In the genomic region with DNA sequence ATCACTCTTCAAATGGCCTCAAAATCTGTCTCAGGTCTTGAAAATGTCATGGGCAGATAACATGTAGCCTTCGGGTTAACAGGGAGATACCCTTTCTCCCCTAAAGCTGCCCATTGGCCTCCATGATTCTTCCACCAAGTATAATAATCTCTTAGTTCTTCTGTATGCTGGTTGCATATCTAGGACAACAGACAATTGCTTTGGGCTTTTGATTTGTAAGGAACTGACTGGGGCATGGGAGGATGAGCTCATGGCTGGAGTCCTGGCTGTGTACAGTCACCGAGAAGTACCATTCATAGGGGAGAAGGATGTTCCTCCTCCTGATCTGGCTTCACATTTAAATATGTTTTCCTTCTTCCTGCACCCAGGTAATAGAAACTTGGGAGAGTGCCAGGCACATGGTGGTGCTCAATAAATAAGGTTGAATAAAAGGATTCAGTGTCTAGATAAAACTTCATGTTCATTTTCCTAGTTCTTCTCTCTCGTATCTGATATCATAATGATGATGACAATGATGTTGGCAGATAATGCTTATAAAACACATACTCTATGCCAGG, we compare ENCODE assay signal across 12 cellular contexts. TPM values are rescaled to one million over a fixed set of nuclear protein-coding genes. Genes with fewer than 3 reads are reported as not detected.
DNase-seq lines count a peak whose midpoint lies in the region; ATAC-seq, FAIRE-seq and TF ChIP-seq lines count a peak whose summit lies in the region.
"Had no signal": no experiment of that assay in that cellular context is flagged by ENCODE, and none has a peak within 500 bp of the region (broad histone marks: within the 10 kb centered on the region; RNA-seq: fewer than 3 reads in every experiment).

No MANE protein-coding gene starts in this region.

- H3K36me3 ChIP-seq in HCT116 (ENCODE audit: control insufficient read depth in 1 of 2, insufficient read depth in 2 of 2, low read length in 2 of 2): no peaks in the 10 kb centered on the region
- H3K36me3 ChIP-seq in K562 (ENCODE audit: control insufficient read depth, insufficient read depth, low read length): no peaks in the 10 kb centered on the region
- no peaks in the 10 kb centered on the region for H3K36me3 ChIP-seq in mesendoderm (ENCODE audit: control insufficient read depth, insufficient read depth, low read length)
- H3K36me3 ChIP-seq: SJCRH30 had no signal

- TF ChIP-seq EP300 in K562 (IDR thresholded peaks at IDR 0.05; ENCODE audit: low read length): no peak

- H2BK5ac ChIP-seq in mesendoderm (ENCODE audit: low read length): no peak overlapping the region

- H3K23ac ChIP-seq in mesendoderm (ENCODE audit: low read length): no peak overlapping the region

- H3K4me1 ChIP-seq in HCT116 (ENCODE audit: control insufficient read depth in 1 of 2, insufficient read depth in 2 of 2, low read length in 2 of 2) (peaks cover 36 to 68% of the 10 kb centered on the region in 2 experiments), K562 (replicated peaks in 1 of 2; ENCODE audit: control insufficient read depth in 2 of 2, insufficient read depth in 2 of 2, low read length in 2 of 2) (peaks cover 18 to 20% of the 10 kb centered on the region in 2 experiments), mesendoderm (ENCODE audit: control insufficient read depth, low read depth, low read length) (peaks cover 12% of the 10 kb centered on the region)

- intact Hi-C loops in HCT116 (cut with micrococcal nuclease) (loop anchor here (5.0 kb wide), 1 partner anchor 85 kb away; no protein-coding TSS in a partner anchor), K562 (cut with micrococcal nuclease) (no loop called here)

- H3K9me1 ChIP-seq in K562 (ENCODE audit: control insufficient read depth, insufficient read depth, low read length): no peaks in the 10 kb centered on the region

- H3K4me1 Mint-ChIP-seq in naive B cell: peaks cover 59 to 75% (median 64%) of the 10 kb centered on the region in 3 donors

- TF ChIP-seq CTCF in HCT116 (IDR thresholded peaks at IDR 0.05 in 2 of 3, conservative IDR thresholded peaks at IDR 0.05 in 1 of 3; ENCODE audit: borderline replicate concordance in 1 of 3, insufficient read depth in 1 of 3, low read depth in 2 of 3, low read length in 2 of 3) (no peak), K562 (IDR thresholded peaks at IDR 0.05 in 2 of 3, conservative IDR thresholded peaks at IDR 0.05 in 1 of 3; ENCODE audit: insufficient read depth in 2 of 3, low read depth in 1 of 3, low read length in 3 of 3) (no peak)

- H3K4me3 ChIP-seq in HCT116 (replicated peaks in 1 of 2; ENCODE audit: low read depth in 1 of 2, low read length in 2 of 2) (no peak overlapping the region), K562 (no peak overlapping the region), mesendoderm (ENCODE audit: low read length) (no peak overlapping the region)
- H3K4me3 ChIP-seq: coronary artery, SJCRH30 had no signal

- in situ Hi-C loops in K562 (cut with MboI): no loop called here

- H3K79me1 ChIP-seq in mesendoderm (ENCODE audit: low read length): no peaks in the 10 kb centered on the region

- no peak overlapping the region for H4K5ac ChIP-seq in mesendoderm (ENCODE audit: low read length)

- no peaks in the 10 kb centered on the region for H3K27me3 Mint-ChIP-seq in naive B cell

- H3K27ac ChIP-seq in HCT116 (ENCODE audit: low read depth, low read length): no peak overlapping the region
- H3K27ac ChIP-seq in K562 (ENCODE audit: extremely low read depth, low read depth, low read length): no peak overlapping the region
- H3K27ac ChIP-seq in mesendoderm (ENCODE audit: low read depth, low read length): no peak overlapping the region
- H3K27ac ChIP-seq: coronary artery, SJCRH30 had no signal

- peaks cover 0 to 3% of the 10 kb centered on the region in 2 donors for H3K36me3 Mint-ChIP-seq in naive B cell

- no peak for TF ChIP-seq RAD21 in HCT116 (IDR thresholded peaks at IDR 0.05; ENCODE audit: low read depth)
- no peak for TF ChIP-seq RAD21 in K562 (CRISPR knock-in tag; conservative IDR thresholded peaks at IDR 0.05 in 1 of 2, IDR thresholded peaks at IDR 0.05 in 1 of 2)

- H3K79me2 ChIP-seq in HCT116 (ENCODE audit: insufficient read depth, low read length) (peaks cover 19% of the 10 kb centered on the region), K562 (ENCODE audit: control insufficient read depth, insufficient read depth, low read length) (peaks cover 14% of the 10 kb centered on the region), mesendoderm (ENCODE audit: control insufficient read depth, insufficient read depth, low read length) (no peaks in the 10 kb centered on the region)

- peak overlapping the region in 5 of 6 donors; percentile 76 to 98 (median 83) for H3K27ac Mint-ChIP-seq in naive B cell

- POLR2A ChIA-PET in HCT116 (lab: Charles Lee) (interaction anchor here (1.3 kb wide), 1 partner anchor 34 kb away, joined by 3 read pairs; no protein-coding TSS in a partner anchor), K562 (lab: Yijun Ruan, JAX) (interaction anchor here (0.6 kb wide), 1 partner anchor 88 kb away, joined by 3 read pairs; no protein-coding TSS in a partner anchor)

- no peaks in the 10 kb centered on the region for H4K20me1 ChIP-seq in HCT116 (ENCODE audit: insufficient read depth)
- no peaks in the 10 kb centered on the region for H4K20me1 ChIP-seq in K562 (replicated peaks; ENCODE audit: control insufficient read depth, insufficient read depth, low read length)

- no peak overlapping the region for H2BK120ac ChIP-seq in mesendoderm (ENCODE audit: low read depth, low read length)

- no peak overlapping the region for H3K4ac ChIP-seq in mesendoderm (ENCODE audit: low read depth, low read length)

- no peak overlapping the region for H2AFZ ChIP-seq in HCT116 (ENCODE audit: low read depth, low read length, poor library complexity, severe bottlenecking)
- H2AFZ ChIP-seq in K562 (ENCODE audit: low read depth, low read length): 0 out of 2 replicates have a peak overlapping the region, but pooled peaks have one; percentile 1

- FAIRE-seq in K562 (lab: Jason Lieb, UNC): no peak
- FAIRE-seq: urothelium cell line had no signal

- CTCF ChIA-PET in HCT116 (lab: Charles Lee): interaction anchor here (0.8 to 5.1 kb wide), 2 partner anchors 46 to 86 kb away, joined by 3 to 24 read pairs; no protein-coding TSS in a partner anchor
- CTCF ChIA-PET in K562 (lab: Yijun Ruan, JAX; ENCODE audit: low intra/inter-chr PET ratio): no interaction called here

- no peaks in the 10 kb centered on the region for H3K9me2 ChIP-seq in HCT116 (ENCODE audit: insufficient read depth)

- no peak overlapping the region for H2BK15ac ChIP-seq in mesendoderm (replicated peaks; ENCODE audit: low read depth)

- RAD21 ChIA-PET in HCT116 (lab: Charles Lee; ENCODE audit: low non-redundant PET in 1 of 2, low total read pairs in 2 of 2, uncharacterized antibody in 2 of 2, unreplicated experiment in 2 of 2): interaction anchor here in 1 of 2 experiments (1.0 kb wide), 1 partner anchor 46 kb away, joined by 3 read pairs; no protein-coding TSS in a partner anchor

- H3K9ac ChIP-seq in HCT116 (ENCODE audit: low read length): no peak overlapping the region
- no peak overlapping the region for H3K9ac ChIP-seq in K562 (ENCODE audit: insufficient read depth in 1 of 2, low read depth in 2 of 2, low read length in 2 of 2)
- no peak overlapping the region for H3K9ac ChIP-seq in mesendoderm (ENCODE audit: low read length)

- DNase-seq in CD1c-positive myeloid dendritic cell (ENCODE audit: extremely low spot score) (peak; percentile 48), HCT116 (ENCODE audit: low read depth, low spot score) (no peak), K562 (ENCODE audit: extremely low read depth in 1 of 4, low spot score in 3 of 4) (no peak), naive B cell (no peak), NCI-H526 (lab: John Stamatoyannopoulos, UW) (no peak), mesendoderm (no peak)
- DNase-seq in stimulated activated CD4-positive, alpha-beta T cell treated with anti-CD3 and anti-CD28 coated beads, Interleukin-12 subunit alpha, Interleukin-12 subunit beta, amount 100 ng/mL, for 4 hours: no peak
- no peak for DNase-seq in activated CD4-positive, CD25-positive, alpha-beta regulatory T cell treated with anti-CD3 and anti-CD28 coated beads, Interleukin-2, amount 50 U/mL, for 72 hours
- DNase-seq: HCEC 1CT, SJCRH30 had no signal

- WGBS in K562 (ENCODE audit: insufficient coverage, low coverage, missing lambda C conversion rate): 60% methylated on average over 3 of the region's 3 CpGs
- WGBS in mesendoderm (ENCODE audit: extremely low coverage, insufficient coverage, low lambda C conversion rate): no CpG with 5 or more reads among the region's 3 CpGs

- H3K56ac ChIP-seq in mesendoderm (ENCODE audit: low read length): no peak overlapping the region

- H3K4me3 Mint-ChIP-seq in naive B cell: peak overlapping the region; percentile 30 to 97 (median 95)

- TF ChIP-seq POLR2A in HCT116 (IDR thresholded peaks at IDR 0.05; ENCODE audit: borderline replicate concordance, extremely low read depth, insufficient read depth, insufficient read length) (no peak), K562 (conservative IDR thresholded peaks at IDR 0.05) (no peak)

- H3K18ac ChIP-seq in mesendoderm (ENCODE audit: low read length): no peak overlapping the region

- no TSS peak for BruUV-seq in HCT116 (replicated peaks; lab: Mats Ljungman, UMichigan)
- no TSS peak for BruUV-seq in K562 (replicated peaks; lab: Mats Ljungman, UMichigan)

- H3K27me3 ChIP-seq in HCT116 (ENCODE audit: insufficient read depth, low read length) (no peaks in the 10 kb centered on the region), K562 (ENCODE audit: control insufficient read depth in 2 of 2, insufficient read depth in 2 of 2, low read length in 2 of 2) (no peaks in the 10 kb centered on the region), mesendoderm (ENCODE audit: insufficient read depth, low read length, poor library complexity) (no peaks in the 10 kb centered on the region)
- H3K27me3 ChIP-seq: SJCRH30 had no signal

- H4K8ac ChIP-seq in mesendoderm (ENCODE audit: low read depth, low read length): no peak overlapping the region

- H3K9me3 Mint-ChIP-seq in naive B cell: no peaks in the 10 kb centered on the region

- H3K4me2 ChIP-seq in HCT116 (ENCODE audit: low read length) (peak overlapping the region; percentile 81; the same call in 1 of the 2 replicates), K562 (ENCODE audit: insufficient read depth, low read length) (no peak overlapping the region), mesendoderm (ENCODE audit: low read length) (no peak overlapping the region)

- ATAC-seq in HCT116: no peak
- ATAC-seq in K562: no peak
- ATAC-seq in naive B cell (ENCODE audit: low read depth in 2 of 2): no peak

- no peak overlapping the region for H2AK5ac ChIP-seq in mesendoderm (ENCODE audit: low read length)

- H3K9me3 ChIP-seq in HCT116 (ENCODE audit: control insufficient read depth in 1 of 2, insufficient read depth in 1 of 2, low read depth in 1 of 2, low read length in 2 of 2) (no peaks in the 10 kb centered on the region), K562 (replicated peaks; ENCODE audit: control insufficient read depth, insufficient read depth, low read depth, low read length) (no peaks in the 10 kb centered on the region)
- H3K9me3 ChIP-seq: SJCRH30 had no signal

RNA-seq across cellular contexts. Expression of a gene that starts 2.8 kb away (rescaled TPM):
- 25.9 TPM for total RNA-seq in HCT116 (2021; ENCODE audit: unreplicated experiment)
- polyA plus RNA-seq in HCT116 (2012): 10.8 and 12.3 TPM in 2 replicates
- 55.3 and 77.7 TPM in 2 replicates for total RNA-seq in K562 (2011; cell fraction: chromatin; rRNA removed; ENCODE audit: low replicate concordance)
- 41.2 and 45.5 TPM in 2 replicates for total RNA-seq in K562 (2011; cell fraction: nucleolus; rRNA removed)
- 42.5 and 52.8 TPM in 2 replicates for total RNA-seq in K562 (2011; cell fraction: nucleoplasm; rRNA removed)
- 11.2 and 14.2 TPM in 2 replicates for total RNA-seq in K562 (2014; rRNA removed)
- 7.1 and 7.8 TPM in 2 replicates for total RNA-seq in K562 (2014; rRNA removed; fragmentation: Illumina TruSeq; extraction: Trizol)
- total RNA-seq in K562 (2015; rRNA removed; fragmentation: Illumina TruSeq; extraction: Trizol): 6.1 and 7.2 TPM in 2 replicates
- 17.3 and 17.9 TPM in 2 replicates for total RNA-seq in K562 (2021)
- 22.2 and 23.6 TPM in 2 replicates for polyA plus RNA-seq in K562 (2011; rRNA removed)
- 17.5 and 39.4 TPM in 2 replicates for polyA plus RNA-seq in K562 (2011; cell fraction: cytosol; rRNA removed)
- polyA plus RNA-seq in K562 (2011; cell fraction: nucleus; rRNA removed): 47.3 and 74.7 TPM in 2 replicates
- polyA plus RNA-seq in K562 (2012): 10.7 and 13.0 TPM in 2 replicates
- 15.3 and 19.7 TPM in 2 replicates for polyA plus RNA-seq in K562 (2014; fragmentation: Illumina TruSeq; extraction: Trizol)
- 1 to 10 TPM; 4.4 to 6.0 TPM for polyA plus RNA-seq in K562 (2014; fragmentation: Nextera tagmentation; extraction: Ambion mirVana)
- polyA plus RNA-seq in K562 (2014; rRNA removed): 12.8 and 13.4 TPM in 2 replicates
- polyA minus RNA-seq in K562 (2011; rRNA and poly(A)+ RNA removed): 13.6 and 15.4 TPM in 2 replicates
- 12.5 and 18.0 TPM in 2 replicates for polyA minus RNA-seq in K562 (2011; cell fraction: cytosol; rRNA and poly(A)+ RNA removed)
- polyA minus RNA-seq in K562 (2011; cell fraction: nucleus; rRNA and poly(A)+ RNA removed): 30.7 and 31.7 TPM in 2 replicates
- polyA plus RNA-seq in naive B cell (ENCODE audit: low read depth in 6 of 6): 10 to 100 TPM; 20.2 to 35.5 (median 27.3) TPM
- 2.4 TPM for polyA plus RNA-seq in mesendoderm (2013, experiment 1 of 2)
- 2.3 TPM for polyA plus RNA-seq in mesendoderm (2013, experiment 2 of 2)
